Comparison of ENCODE assay signal across 8 cellular contexts in the genomic region with DNA sequence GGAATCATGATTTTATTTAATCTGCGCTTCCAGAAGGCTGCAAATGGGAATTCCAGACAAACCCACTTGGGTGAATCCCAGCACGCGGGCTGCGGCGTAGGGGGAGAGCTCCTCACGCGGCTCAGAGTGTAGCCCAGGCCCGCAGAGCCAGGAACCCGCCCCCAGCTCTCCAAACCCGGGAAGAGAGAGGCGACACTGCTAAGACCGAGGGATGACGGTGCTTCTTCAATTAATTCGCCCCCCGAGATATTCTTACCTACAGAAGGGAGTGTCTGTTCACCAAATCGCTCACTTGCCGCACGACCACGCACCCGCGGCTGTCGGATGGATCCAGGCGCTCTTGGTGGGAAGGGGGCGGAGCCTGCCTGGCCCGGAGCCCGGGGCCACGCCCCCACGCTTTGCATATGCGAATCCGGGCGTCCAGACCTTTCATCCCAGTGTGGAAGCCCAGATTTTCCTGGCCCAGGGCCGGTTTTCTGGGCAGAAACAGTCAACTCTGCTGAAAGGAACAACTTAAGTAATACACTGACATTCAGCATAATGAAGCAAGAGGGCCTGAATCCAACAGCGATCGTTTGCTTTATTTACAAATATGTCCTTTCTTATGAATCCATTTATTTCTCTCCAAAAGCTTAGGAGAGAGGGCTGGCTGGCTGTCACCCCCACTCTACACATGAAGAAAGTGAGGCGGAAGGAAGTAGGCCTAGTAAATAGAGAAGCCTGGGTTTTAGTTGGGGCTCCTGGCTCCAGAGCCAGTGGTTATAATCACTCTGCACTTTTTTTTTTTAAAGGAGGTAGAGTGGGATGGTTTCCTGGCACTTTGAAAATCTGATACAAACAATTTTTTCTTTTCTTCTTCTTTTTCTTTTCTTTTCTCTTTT. TPM values are rescaled to one million over a fixed set of nuclear protein-coding genes. Genes with fewer than 3 reads are reported as not detected.
A peak's percentile ranks its signal among the peaks of the same experiment; 100 is the strongest.
DNase-seq lines count a peak whose midpoint lies in the region; ATAC-seq lines count a peak whose summit lies in the region.

TSS of gene SLC19A3 (minus strand) at position 342 of the 881 bp plus-strand sequence. CDS start 15,710 bp downstream, outside the sequence.

- H3K27ac ChIP-seq in esophagus (ENCODE audit: low read depth in 2 of 2, low read length in 1 of 2) (peak within 1 kb of the TSS; percentile 11 to 44), substantia nigra (ENCODE audit: low read depth, low read length, poor library complexity, severe bottlenecking) (no peak within 1 kb of the TSS)

- H3K27me3 Mint-ChIP-seq in memory B cell = peaks cover 5% of the 10 kb centered on the region

- H3K4me1 ChIP-seq in NT2/D1 (ENCODE audit: insufficient read depth, insufficient read length) (no peaks in the 10 kb centered on the region), esophagus (ENCODE audit: control insufficient read depth in 2 of 2, insufficient read depth in 2 of 2, low read length in 1 of 2) (no peaks in the 10 kb centered on the region)

- ATAC-seq in memory B cell (ENCODE audit: low read depth) = no peak
- ATAC-seq in HG03135 (IDR thresholded peaks at IDR 0.05; ENCODE audit: unreplicated experiment) = no peak

- H3K9me3 ChIP-seq in NT2/D1 (ENCODE audit: insufficient read depth, low read length) = no peaks in the 10 kb centered on the region
- no peaks in the 10 kb centered on the region for H3K9me3 ChIP-seq in esophagus (ENCODE audit: control insufficient read depth in 2 of 2, insufficient read depth in 1 of 2, low read depth in 1 of 2, low read length in 1 of 2)

- peak within 1 kb of the TSS; percentile 8 for H3K4me3 Mint-ChIP-seq in memory B cell

- no peaks in the 10 kb centered on the region for H3K9me3 Mint-ChIP-seq in memory B cell

- no peak within 1 kb of the TSS for H3K27ac Mint-ChIP-seq in memory B cell

- no peaks in the 10 kb centered on the region for H3K4me1 Mint-ChIP-seq in memory B cell

- H3K9ac ChIP-seq in NT2/D1 (ENCODE audit: insufficient read length, low read depth) = peak within 1 kb of the TSS; percentile 57

- DNase-seq in NCI-H1417 (lab: John Stamatoyannopoulos, UW) = peak; percentile 8 to 67 (median 56)
- no peak for DNase-seq in NCI-H1417 treated with DMSO at 0.1 percent for 48 hours (lab: John Stamatoyannopoulos, UW)
- peak; percentile 82 for DNase-seq in NT2/D1 (ENCODE audit: low read depth, low spot score)
- no peak for DNase-seq in memory B cell (ENCODE audit: low spot score in 2 of 2)
- DNase-seq in substantia nigra (lab: John Stamatoyannopoulos, UW) = peak in 48 of 49 donors; percentile 6 to 81 (median 62)
- no peak for DNase-seq in central memory CD4-positive, alpha-beta T cell

- WGBS in esophagus, 2 donors = 6% methylated on average over 35 of the region's 35 CpGs

- H3K4me3 ChIP-seq in NT2/D1 (ENCODE audit: insufficient read length, low read depth) = peak within 1 kb of the TSS; percentile 52
- peak within 1 kb of the TSS; percentile 32 to 35 for H3K4me3 ChIP-seq in esophagus (ENCODE audit: low read depth in 1 of 2, low read length in 2 of 2)

- H3K36me3 ChIP-seq in NT2/D1 (ENCODE audit: insufficient read depth, insufficient read length, low read length) (no peaks in the 10 kb centered on the region), esophagus (ENCODE audit: control insufficient read depth in 2 of 2, insufficient read depth in 2 of 2, low read length in 1 of 2) (no peaks in the 10 kb centered on the region)

- no peaks in the 10 kb centered on the region for H3K36me3 Mint-ChIP-seq in memory B cell

- H3K27me3 ChIP-seq in NT2/D1 (ENCODE audit: insufficient read depth, insufficient read length) = peaks cover 2% of the 10 kb centered on the region
- no peaks in the 10 kb centered on the region for H3K27me3 ChIP-seq in esophagus (ENCODE audit: control insufficient read depth in 1 of 2, insufficient read depth in 2 of 2, low read length in 2 of 2)

RNA-seq across cellular contexts. Expression of gene SLC19A3, which starts in this region (rescaled TPM):
- polyA plus RNA-seq in esophagus = under 1 TPM; 0.14 TPM

Comparison
In these comparisons a context has a peak if more than half of its experiments do, and no peak if none do; other contexts are left out.
1. DNase-seq: peak in NCI-H1417 (3 of 3), NT2/D1 (single experiment) and substantia nigra (48 of 49); none in NCI-H1417 treated with DMSO at 0.1 percent for 48 hours (single experiment), memory B cell (0 of 2) and central memory CD4-positive, alpha-beta T cell (single experiment).